Comparison of ENCODE assay signal across 13 cellular contexts in genomic region chr3:165895919-165896318, GRCh38. TPM values are rescaled to one million over a fixed set of nuclear protein-coding genes. Genes with fewer than 3 reads are reported as not detected.
DNase-seq lines count a peak whose midpoint lies in the region; ATAC-seq, FAIRE-seq and TF ChIP-seq lines count a peak whose summit lies in the region.
"Had no signal": no experiment of that assay in that cellular context is flagged by ENCODE, and none has a peak within 500 bp of the region (broad histone marks: within the 10 kb centered on the region; RNA-seq: fewer than 3 reads in every experiment).

No MANE protein-coding gene starts in this region.

- CTCF ChIA-PET in GM12878 (lab: Yijun Ruan, JAX) = interaction anchor here (0.6 to 3.5 kb wide), 11 partner anchors 9 to 129 kb away, joined by 3 to 16 read pairs (median 4); no protein-coding TSS in a partner anchor

- H3K9ac ChIP-seq in GM12878 (ENCODE audit: control insufficient read depth, insufficient read depth, low read length) = no peak overlapping the region
- H3K9ac ChIP-seq: BLaER1 had no signal

- TF ChIP-seq POLR2A in GM12878 (IDR thresholded peaks at IDR 0.05; ENCODE audit: low read depth, low read length) = no peak

- H3K27ac Mint-ChIP-seq in mesothelial cell of epicardium (no peak overlapping the region), HFFc6 (no peak overlapping the region)
- H3K27ac Mint-ChIP-seq: nephron had no signal

- ATAC-seq in GM12878 = peak; percentile 81
- ATAC-seq in HG03565 (IDR thresholded peaks at IDR 0.05; ENCODE audit: unreplicated experiment) = no peak

- H3K9me3 ChIP-seq in GM12878 (replicated peaks; ENCODE audit: control insufficient read depth, insufficient read depth, low read length) = no peaks in the 10 kb centered on the region
- H3K9me3 ChIP-seq: BLaER1 had no signal

- H3K4me1 Mint-ChIP-seq in mesothelial cell of epicardium (peaks cover 3% of the 10 kb centered on the region), HFFc6 (ENCODE audit: low read depth) (no peaks in the 10 kb centered on the region)

- H3K36me3 Mint-ChIP-seq in mesothelial cell of epicardium (no peaks in the 10 kb centered on the region), HFFc6 (ENCODE audit: low read depth) (no peaks in the 10 kb centered on the region; the same call in 1 of the 2 replicates)

- no peaks in the 10 kb centered on the region for H3K79me2 ChIP-seq in GM12878 (ENCODE audit: control insufficient read depth, insufficient read depth, low read length)

- in situ Hi-C loops in GM12878 (cut with MboI) = no loop called here

- WGBS in GM12878 (ENCODE audit: insufficient coverage, insufficient replicate concordance, low lambda C conversion rate, missing lambda C conversion rate) = 31% methylated on average over 5 of the region's 5 CpGs

- no peaks in the 10 kb centered on the region for H4K20me1 ChIP-seq in GM12878 (ENCODE audit: control insufficient read depth, insufficient read depth)
- H4K20me1 ChIP-seq: BLaER1 had no signal

- H3K4me1 ChIP-seq in GM12878 (ENCODE audit: control insufficient read depth, insufficient read depth, low read length) = no peaks in the 10 kb centered on the region
- H3K4me1 ChIP-seq: BLaER1 had no signal

- POLR2A ChIA-PET in GM12878 (lab: Charles Lee) = no interaction called here

- FAIRE-seq in GM12878 (lab: Jason Lieb, UNC) = no peak

- no peaks in the 10 kb centered on the region for H3K27me3 Mint-ChIP-seq in mesothelial cell of epicardium (ENCODE audit: low read depth)
- H3K27me3 Mint-ChIP-seq in HFFc6 (ENCODE audit: insufficient read depth) = no peaks in the 10 kb centered on the region

- SMC1A ChIA-PET in GM12878 (lab: Charles Lee; ENCODE audit: uncharacterized antibody, unreplicated experiment) = interaction anchor here (1.1 to 2.0 kb wide), 4 partner anchors 12 to 40 kb away, joined by 3 to 6 read pairs (median 4); no protein-coding TSS in a partner anchor

- TF ChIP-seq RAD21 in GM12878 (IDR thresholded peaks at IDR 0.05; ENCODE audit: insufficient read depth, low read depth, low read length) = 0 out of 2 replicates have a peak, but pooled peaks have one; percentile 12

- RAD21 ChIA-PET in GM12878 (lab: Charles Lee; ENCODE audit: unreplicated experiment) = interaction anchor here (0.6 kb wide), 1 partner anchor 69 kb away, joined by 3 read pairs; no protein-coding TSS in a partner anchor

- H3K4me2 ChIP-seq in GM12878 (ENCODE audit: control insufficient read depth, insufficient read depth) = no peak overlapping the region
- H3K4me2 ChIP-seq: BLaER1 had no signal

- no peak overlapping the region for H2AFZ ChIP-seq in GM12878 (ENCODE audit: control insufficient read depth, low read depth, low read length)

- intact Hi-C loops in GM12878 (cut with micrococcal nuclease; ENCODE audit: unreplicated experiment) = no loop called here

- no peaks in the 10 kb centered on the region for H3K36me3 ChIP-seq in GM12878 (ENCODE audit: control insufficient read depth in 2 of 2, insufficient read depth in 2 of 2, low read length in 1 of 2)
- H3K36me3 ChIP-seq: BLaER1 had no signal

- TF ChIP-seq EP300 in GM12878 (IDR thresholded peaks at IDR 0.05; ENCODE audit: borderline replicate concordance in 1 of 2, control insufficient read depth in 1 of 2, low read depth in 2 of 2, low read length in 2 of 2) = no peak

- no peak overlapping the region for H3K27ac ChIP-seq in GM12878 (ENCODE audit: control insufficient read depth, insufficient read depth)
- H3K27ac ChIP-seq: BLaER1, HL-60 had no signal

- no peak overlapping the region for H3K4me3 ChIP-seq in GM12878
- H3K4me3 ChIP-seq: BLaER1 had no signal

- H3K9me3 Mint-ChIP-seq in mesothelial cell of epicardium (no peaks in the 10 kb centered on the region), HFFc6 (peaks cover 36% of the 10 kb centered on the region)
- H3K9me3 Mint-ChIP-seq: nephron had no signal

- peak; percentile 30 to 45 (median 32); a peak in 4 of 6 replicates for TF ChIP-seq CTCF in GM12878 (IDR thresholded peaks at IDR 0.05 in 2 of 3, conservative IDR thresholded peaks at IDR 0.05 in 1 of 3; ENCODE audit: control insufficient read depth in 2 of 3, extremely low read depth in 1 of 3, insufficient read depth in 1 of 3, low read depth in 3 of 3, low read length in 3 of 3)
- TF ChIP-seq CTCF in mesothelial cell of epicardium (IDR thresholded peaks at IDR 0.05; ENCODE audit: unreplicated experiment) = no peak
- no peak for TF ChIP-seq CTCF in HFFc6 (IDR thresholded peaks at IDR 0.05)

- BruUV-seq in GM12878 (replicated peaks; lab: Mats Ljungman, UMichigan) = no TSS peak

- H3K27me3 ChIP-seq in GM12878 (replicated peaks in 1 of 2; ENCODE audit: control insufficient read depth in 2 of 2, insufficient read depth in 2 of 2, low read length in 1 of 2) = no peaks in the 10 kb centered on the region
- H3K27me3 ChIP-seq: BLaER1 had no signal

- DNase-seq in SHP77 (lab: John Stamatoyannopoulos, UW) = peak; percentile 8 to 49
- DNase-seq in SHP77 treated with DMSO at 0.1 percent for 48 hours (lab: John Stamatoyannopoulos, UW) = no peak
- peak; percentile 24 for DNase-seq in NCI-H1694 (lab: John Stamatoyannopoulos, UW)
- DNase-seq in GM12878 (ENCODE audit: low read depth, low spot score) = no peak
- peak; percentile 3 for DNase-seq in renal cortical epithelial cell (ENCODE audit: low read depth)
- no peak for DNase-seq in mesothelial cell of epicardium (ENCODE audit: low spot score in 2 of 2, unreplicated experiment in 2 of 2)
- no peak for DNase-seq in HFFc6
- DNase-seq: activated naive CD4-positive, alpha-beta T cell treated with anti-CD3 and anti-CD28 coated beads, Interleukin-2, amount 50 U/mL, for 16 hours had no signal

- H3K4me3 Mint-ChIP-seq in mesothelial cell of epicardium (no peak overlapping the region), HFFc6 (no peak overlapping the region)
- H3K4me3 Mint-ChIP-seq: nephron had no signal

TF ChIP-seq in GM12878, 131 proteins besides CTCF, POLR2A, EP300 and RAD21:
- TF ChIP-seq SMAD5 (IDR thresholded peaks at IDR 0.05; ENCODE audit: low read depth) = no peak
- TF ChIP-seq POLR2AphosphoS2 (IDR thresholded peaks at IDR 0.05; ENCODE audit: low read depth, low read length) = no peak
- TF ChIP-seq JUND (IDR thresholded peaks at IDR 0.05; ENCODE audit: low read depth, low read length) = no peak
- TF ChIP-seq IRF4 (IDR thresholded peaks at IDR 0.05; ENCODE audit: low read depth, low read length) = no peak
- TF ChIP-seq ETV6 (conservative IDR thresholded peaks at IDR 0.05 in 1 of 2, IDR thresholded peaks at IDR 0.05 in 1 of 2; ENCODE audit: borderline replicate concordance in 1 of 2, low read depth in 1 of 2) = no peak
- no peak for TF ChIP-seq BACH1 (IDR thresholded peaks at IDR 0.05; ENCODE audit: borderline replicate concordance)
- TF ChIP-seq RUNX3 (IDR thresholded peaks at IDR 0.05; ENCODE audit: low read length) = no peak
- no peak for TF ChIP-seq STAT1 (conservative IDR thresholded peaks at IDR 0.05)
- no peak for TF ChIP-seq HDGF (IDR thresholded peaks at IDR 0.05)
- TF ChIP-seq ASH2L (IDR thresholded peaks at IDR 0.05; ENCODE audit: borderline replicate concordance, low read depth) = no peak
- no peak for TF ChIP-seq SREBF1 (IDR thresholded peaks at IDR 0.05; ENCODE audit: low read length)
- no peak for TF ChIP-seq RAD51 (IDR thresholded peaks at IDR 0.05)
- no peak for TF ChIP-seq RELA (IDR thresholded peaks at IDR 0.05; ENCODE audit: borderline replicate concordance, partially characterized antibody)
- TF ChIP-seq BMI1 (IDR thresholded peaks at IDR 0.05; ENCODE audit: borderline replicate concordance) = no peak
- TF ChIP-seq SMAD1 (IDR thresholded peaks at IDR 0.05; ENCODE audit: low read depth, partially characterized antibody) = no peak
- no peak for TF ChIP-seq ZBTB33 (IDR thresholded peaks at IDR 0.05)
TF ChIP-seq in GM12878: peak in this region for 0.

RNA-seq across cellular contexts. Expression of gene BCHE, which starts 58.7 kb away (rescaled TPM):
- total RNA-seq in GM12878 (2013; cell fraction: nucleolus; rRNA removed) = 301 and 307 TPM in 2 replicates
- total RNA-seq in GM12878 (2014; rRNA removed) (18.2 and 22.6 TPM in 2 replicates), GM12878 (2014; rRNA removed; fragmentation: Illumina TruSeq; extraction: Trizol) (29.3 and 32.4 TPM in 2 replicates), GM12878 (2021) (16.3 and 16.8 TPM in 2 replicates), renal cortical epithelial cell (1.9 and 3.5 TPM in 2 replicates), mesothelial cell of epicardium (3.8 to 6.4 TPM (median 4.6 TPM) in 3 replicates)
- polyA plus RNA-seq in GM12878 (2011; ENCODE audit: low read depth) = 0.49 TPM
- polyA plus RNA-seq in GM12878 (2011; rRNA removed) (233 and 435 TPM in 2 replicates), GM12878 (2014; fragmentation: Illumina TruSeq; extraction: Trizol) (33.1 and 43.5 TPM in 2 replicates), GM12878 (2014; fragmentation: Nextera tagmentation; extraction: Ambion mirVana) (10 to 100 TPM; 36.0 to 54.5 TPM), GM12878 (2014; rRNA removed) (12.6 and 17.3 TPM in 2 replicates), GM12878 (2016; fragmentation: Nextera tagmentation; extraction: Ambion mirVana) (10 to 100 TPM; 26.5 to 29.3 TPM)
- polyA plus RNA-seq in GM12878 (2011; cell fraction: cytosol; rRNA removed) = 73.1 and 90.3 TPM in 2 replicates
- 83.6 and 115 TPM in 2 replicates for polyA plus RNA-seq in GM12878 (2011; cell fraction: nucleus; rRNA removed)
- 0.27 and 0.36 TPM in 2 replicates for polyA plus RNA-seq in GM12878 (2012)
- 148 and 163 TPM in 2 replicates for polyA minus RNA-seq in GM12878 (2011; rRNA and poly(A)+ RNA removed)
- polyA minus RNA-seq in GM12878 (2011; cell fraction: cytosol; rRNA and poly(A)+ RNA removed) = 35.0 and 39.0 TPM in 2 replicates
- 172 and 176 TPM in 2 replicates for polyA minus RNA-seq in GM12878 (2011; cell fraction: nucleus; rRNA and poly(A)+ RNA removed)
- total RNA-seq in HFFc6 (2021; fragmentation: NEBNext Ultra II Directional; extraction: Animal tissue kit (Norgen Biotek cat#: 25700)) = not detected
- total RNA-seq: T-helper 2 cell treated with Interferon-gamma antibody and Interleukin-4, amounts not matched to agents 100 ng/mL and 5 ng/mL, for 36 hours had no signal

Comparison
In these comparisons a context has a peak if more than half of its experiments do, and no peak if none do; other contexts are left out.
1. DNase-seq: peak in SHP77 (2 of 2), NCI-H1694 (single experiment) and renal cortical epithelial cell (single experiment); none in SHP77 treated with DMSO at 0.1 percent for 48 hours (single experiment), GM12878 (single experiment), mesothelial cell of epicardium (0 of 2) and HFFc6 (single experiment).
2. CTCF ChIP-seq: peak in GM12878 (3 of 3); none in mesothelial cell of epicardium (single experiment) and HFFc6 (single experiment).